ENCODE assay signal across 7 cellular contexts in genomic region chrX:131802836-131803626, GRCh38.
DNase-seq lines count a peak whose midpoint lies in the region; ATAC-seq, FAIRE-seq and TF ChIP-seq lines count a peak whose summit lies in the region.

No MANE protein-coding gene starts in this region.

- H3K4me2 ChIP-seq in H9 (ENCODE audit: insufficient read depth, insufficient read length, low read length) (no peak overlapping the region), OCI-LY7 (ENCODE audit: low read length) (no peak overlapping the region)

- no peak overlapping the region for H3K4ac ChIP-seq in H9 (ENCODE audit: low read depth, low read length)

- in situ Hi-C loops in brain microvascular endothelial cell (cut with HindIII; ENCODE audit: low pct_ligation_motif_present, low sequenced_read_pairs), result no loop called here

- WGBS in H9 (ENCODE audit: extremely low coverage, insufficient read length, low lambda C conversion rate), result no CpG with 5 or more reads among the region's 19 CpGs

- H2BK15ac ChIP-seq in H9 (ENCODE audit: low read depth, low read length), result no peak overlapping the region

- H3K4me1 Mint-ChIP-seq in H9 (0 out of 4 replicates have a peak, but pooled peaks cover 0 to 2% of the 10 kb centered on the region in 2 experiments), naive B cell (peaks cover 0 to 9% (median 0%) of the 10 kb centered on the region in 3 donors)

- H3K27me3 ChIP-seq in H9 (ENCODE audit: insufficient read depth, low read length) (no peaks in the 10 kb centered on the region), brain microvascular endothelial cell (replicated peaks) (no peaks in the 10 kb centered on the region)

- peaks cover 8% of the 10 kb centered on the region for H3K79me1 ChIP-seq in H9 (ENCODE audit: insufficient read depth, low read depth, low read length, poor library complexity, severe bottlenecking)

- H3K27ac Mint-ChIP-seq in H9 (peak overlapping the region in 1 of 3 experiments; percentile 77; a peak in 1 of 7 replicates), naive B cell (peak overlapping the region in 1 of 6 donors; percentile 69)

- H3K36me3 ChIP-seq in OCI-LY7 (ENCODE audit: insufficient read depth, low read length), result no peaks in the 10 kb centered on the region
- no peaks in the 10 kb centered on the region for H3K36me3 ChIP-seq in brain microvascular endothelial cell (replicated peaks)

- no peak overlapping the region for H2BK5ac ChIP-seq in H9 (ENCODE audit: insufficient read length, low read length)

- H3K14ac ChIP-seq in H9 (ENCODE audit: insufficient read depth, low read length), result no peak overlapping the region

- no peaks in the 10 kb centered on the region for H4K20me1 ChIP-seq in H9 (ENCODE audit: control insufficient read depth, insufficient read depth, insufficient read length)
- H4K20me1 ChIP-seq in OCI-LY7 (ENCODE audit: insufficient read depth, low read length), result no peaks in the 10 kb centered on the region

- no peak overlapping the region for H3K27ac ChIP-seq in H9 (ENCODE audit: insufficient read length, low read depth, low read length)
- no peak overlapping the region for H3K27ac ChIP-seq in OCI-LY7 (ENCODE audit: low read depth, low read length, poor library complexity, severe bottlenecking)
- H3K27ac ChIP-seq in brain microvascular endothelial cell, result no peak overlapping the region

- TF ChIP-seq POLR2A in GM12892 (IDR thresholded peaks at IDR 0.05; ENCODE audit: low read depth, low read length), result no peak

- H2BK12ac ChIP-seq in H9 (ENCODE audit: insufficient read length, low read depth, low read length), result no peak overlapping the region

- peak; percentile 93 for FAIRE-seq in GM12892 (lab: Jason Lieb, UNC)

- H4K91ac ChIP-seq in H9 (ENCODE audit: insufficient read length, low read depth, low read length), result no peak overlapping the region

- H4K5ac ChIP-seq in H9 (ENCODE audit: insufficient read length, low read depth, low read length), result no peak overlapping the region

- POLR2A ChIA-PET in OCI-LY7 (lab: Charles Lee), result no interaction called here

- intact Hi-C loops in OCI-LY7 (cut with micrococcal nuclease; ENCODE audit: unreplicated experiment), result no loop called here

- no peak overlapping the region for H2BK20ac ChIP-seq in H9 (ENCODE audit: low read depth, low read length, poor library complexity, severe bottlenecking)

- no peak overlapping the region for H3K56ac ChIP-seq in H9 (ENCODE audit: insufficient read length, low read depth, low read length)

- H3K36me3 Mint-ChIP-seq in H9 (ENCODE audit: insufficient read depth in 1 of 3, low read depth in 3 of 3) (peaks cover 61 to 69% (median 69%) of the 10 kb centered on the region in 3 experiments), naive B cell (no peaks in the 10 kb centered on the region)

- DNase-seq in GM12892 (ENCODE audit: insufficient read length) (peak; percentile 39), H9 (no peak), OCI-LY7 (ENCODE audit: low spot score) (peak; percentile 23), brain microvascular endothelial cell (no peak), naive B cell (peak; percentile 63), HPDE6-E6E7 (ENCODE audit: extremely low spot score) (no peak)

- no peaks in the 10 kb centered on the region for H3K23me2 ChIP-seq in H9 (ENCODE audit: insufficient read length, low read depth, low read length, poor library complexity, severe bottlenecking)

- no peak overlapping the region; a peak in 1 of 5 replicates for H3K4me3 Mint-ChIP-seq in H9
- H3K4me3 Mint-ChIP-seq in naive B cell, result peak overlapping the region in 6 of 8 donors; percentile 75 to 95 (median 91)

- H3K9me2 ChIP-seq in OCI-LY7 (ENCODE audit: insufficient read depth, low read length), result no peaks in the 10 kb centered on the region

- H4K8ac ChIP-seq in H9 (replicated peaks; ENCODE audit: insufficient read length, low read depth, low read length), result no peak overlapping the region

- H3K79me2 ChIP-seq in H9 (ENCODE audit: insufficient read depth, low read length), result no peaks in the 10 kb centered on the region
- H3K79me2 ChIP-seq in OCI-LY7 (ENCODE audit: insufficient read depth, low read depth, low read length), result no peaks in the 10 kb centered on the region

- CTCF ChIA-PET in OCI-LY7 (lab: Charles Lee; ENCODE audit: unreplicated experiment), result no interaction called here

- TF ChIP-seq CTCF in H9 (conservative IDR thresholded peaks at IDR 0.05) (peak; percentile 68), OCI-LY7 (conservative IDR thresholded peaks at IDR 0.05; ENCODE audit: low read length) (peak; percentile 73), brain microvascular endothelial cell (IDR thresholded peaks at IDR 0.05; ENCODE audit: low read depth, low read length, missing control alignments) (peak; percentile 81)

- H3K4me1 ChIP-seq in H9 (ENCODE audit: insufficient read depth, low read length) (no peaks in the 10 kb centered on the region), OCI-LY7 (ENCODE audit: insufficient read depth, low read length, poor library complexity, severe bottlenecking) (no peaks in the 10 kb centered on the region)

- no peaks in the 10 kb centered on the region for H3K27me3 Mint-ChIP-seq in H9 (ENCODE audit: low read depth)
- H3K27me3 Mint-ChIP-seq in naive B cell, result no peaks in the 10 kb centered on the region

- H2BK120ac ChIP-seq in H9 (ENCODE audit: low read depth, low read length, poor library complexity, severe bottlenecking), result no peak overlapping the region

- H3K4me3 ChIP-seq in OCI-LY7 (ENCODE audit: low read depth, low read length, poor library complexity, severe bottlenecking), result no peak overlapping the region
- H3K4me3 ChIP-seq in brain microvascular endothelial cell (ENCODE audit: low read depth, low read length), result peak overlapping the region; percentile 46

- ATAC-seq in naive B cell (ENCODE audit: low read depth in 2 of 2) (peak; percentile 30 to 75), HG03196 (IDR thresholded peaks at IDR 0.05; ENCODE audit: unreplicated experiment) (no peak)

- H2AFZ ChIP-seq in H9 (ENCODE audit: low read length) (no peak overlapping the region), OCI-LY7 (ENCODE audit: low read length) (no peak overlapping the region)

- no peaks in the 10 kb centered on the region for H3K9me3 Mint-ChIP-seq in H9
- no peaks in the 10 kb centered on the region for H3K9me3 Mint-ChIP-seq in naive B cell

- H3K9ac ChIP-seq in H9 (ENCODE audit: extremely low read depth, insufficient read length, low read length), result no peak overlapping the region

- no peak overlapping the region for H3K18ac ChIP-seq in H9 (ENCODE audit: insufficient read length, low read depth, low read length)

- no peak overlapping the region for H2AK5ac ChIP-seq in H9 (ENCODE audit: insufficient read length, low read length)

- H3K23ac ChIP-seq in H9 (ENCODE audit: insufficient read length, low read depth, low read length), result no peak overlapping the region

- no TSS peak for BruUV-seq in OCI-LY7 (replicated peaks; lab: Mats Ljungman, UMichigan)

- H3K9me3 ChIP-seq in H9 (ENCODE audit: control insufficient read depth, low read depth, low read length) (no peaks in the 10 kb centered on the region), OCI-LY7 (ENCODE audit: low read length) (no peaks in the 10 kb centered on the region)

- H3T11ph ChIP-seq in H9 (ENCODE audit: low read length), result no peak overlapping the region

Comparison
In these comparisons a context has a peak if more than half of its experiments do, and no peak if none do; other contexts are left out.
1. DNase-seq: peak in GM12892 (single experiment), OCI-LY7 (single experiment) and naive B cell (single experiment); none in H9 (single experiment), brain microvascular endothelial cell (single experiment) and HPDE6-E6E7 (single experiment).
2. H3K4me3 Mint-ChIP-seq: peak in naive B cell (6 of 8); none in H9 (0 of 2).
3. Peak in every context shown above with its lines, with median percentiles within 50 percentile points of each other: CTCF ChIP-seq.